Comparison of ENCODE assay signal across 9 cellular contexts in the genomic region with DNA sequence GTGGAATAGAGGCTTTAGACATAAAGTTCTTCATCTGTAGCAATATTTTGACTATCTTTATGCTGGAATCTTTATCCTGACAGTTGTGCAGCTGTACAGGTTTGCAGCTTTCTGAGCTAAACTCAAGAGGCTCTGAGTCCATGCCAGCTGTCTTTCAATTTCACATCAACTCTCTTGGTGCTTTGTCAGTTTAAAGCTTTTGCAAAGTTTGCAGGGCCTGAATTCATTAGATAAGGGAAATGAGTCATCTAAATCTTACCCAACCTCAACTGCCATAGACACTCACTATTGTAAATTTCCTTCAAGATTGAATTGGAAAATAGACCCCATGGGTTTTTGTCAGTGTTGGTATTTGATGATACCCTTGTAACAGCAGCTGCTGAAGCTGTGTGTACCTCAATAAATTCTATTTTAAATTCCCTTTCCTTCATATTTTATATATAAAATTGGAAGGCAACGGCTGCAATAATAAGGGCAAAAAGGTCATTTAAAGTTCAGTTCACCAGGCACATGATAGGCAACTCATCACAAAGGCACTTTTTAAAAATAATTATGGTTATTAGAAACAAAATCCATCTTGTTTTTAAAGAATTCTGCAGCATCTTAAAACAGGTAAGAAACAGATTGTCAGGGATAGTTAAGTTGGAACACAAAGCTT.
DNase-seq lines count a peak whose midpoint lies in the region; ATAC-seq and TF ChIP-seq lines count a peak whose summit lies in the region.
"Had no signal": no experiment of that assay in that cellular context is flagged by ENCODE, and none has a peak within 500 bp of the region (broad histone marks: within the 10 kb centered on the region; RNA-seq: fewer than 3 reads in every experiment).

No MANE protein-coding gene starts in this region.

- H3K9me3 ChIP-seq in ovary = no peaks in the 10 kb centered on the region

- no peak for TF ChIP-seq CTCF in ovary (IDR thresholded peaks at IDR 0.05)

- no peak for TF ChIP-seq POLR2A in ovary (IDR thresholded peaks at IDR 0.05)

- no peak overlapping the region for H3K4me3 ChIP-seq in ovary

- intact Hi-C loops in ovary (cut with DNase I) = no loop called here

- ATAC-seq in GM18498 (IDR thresholded peaks at IDR 0.05; ENCODE audit: unreplicated experiment) (peak; percentile 94), GM21737 (IDR thresholded peaks at IDR 0.05; ENCODE audit: unreplicated experiment) (peak; percentile 95), HG02885 (IDR thresholded peaks at IDR 0.05; ENCODE audit: poor library complexity, unreplicated experiment) (no peak)

- peaks cover 16% of the 10 kb centered on the region for H3K4me1 Mint-ChIP-seq in activated naive CD8-positive, alpha-beta T cell treated with anti-CD3 and anti-CD28 coated beads for 36 hours
- peaks cover 23% of the 10 kb centered on the region for H3K4me1 Mint-ChIP-seq in stimulated activated naive CD8-positive, alpha-beta T cell treated with anti-CD3 and anti-CD28 coated beads, Interleukin-15, Interleukin-2, amounts not matched to agents 100 ng/mL and 50 ng/mL, for 24 hours (ENCODE audit: low read depth)

- no peak overlapping the region for H3K4me3 Mint-ChIP-seq in activated naive CD8-positive, alpha-beta T cell treated with anti-CD3 and anti-CD28 coated beads for 36 hours
- peak overlapping the region; percentile 48 for H3K4me3 Mint-ChIP-seq in stimulated activated naive CD8-positive, alpha-beta T cell treated with anti-CD3 and anti-CD28 coated beads, Interleukin-15, Interleukin-2, amounts not matched to agents 100 ng/mL and 50 ng/mL, for 24 hours
- H3K4me3 Mint-ChIP-seq: naive B cell had no signal

- H3K27ac ChIP-seq in ovary = no peak overlapping the region

- H3K9me3 Mint-ChIP-seq in activated naive CD8-positive, alpha-beta T cell treated with anti-CD3 and anti-CD28 coated beads for 36 hours = peaks cover 2% of the 10 kb centered on the region
- no peaks in the 10 kb centered on the region for H3K9me3 Mint-ChIP-seq in stimulated activated naive CD8-positive, alpha-beta T cell treated with anti-CD3 and anti-CD28 coated beads, Interleukin-15, Interleukin-2, amounts not matched to agents 100 ng/mL and 50 ng/mL, for 24 hours

- no peaks in the 10 kb centered on the region for H3K36me3 ChIP-seq in ovary

- H3K36me3 Mint-ChIP-seq in activated naive CD8-positive, alpha-beta T cell treated with anti-CD3 and anti-CD28 coated beads for 36 hours = no peaks in the 10 kb centered on the region
- H3K36me3 Mint-ChIP-seq in stimulated activated naive CD8-positive, alpha-beta T cell treated with anti-CD3 and anti-CD28 coated beads, Interleukin-15, Interleukin-2, amounts not matched to agents 100 ng/mL and 50 ng/mL, for 24 hours (ENCODE audit: low read depth) = no peaks in the 10 kb centered on the region
- H3K36me3 Mint-ChIP-seq: naive B cell had no signal

- H3K27me3 Mint-ChIP-seq in activated naive CD8-positive, alpha-beta T cell treated with anti-CD3 and anti-CD28 coated beads for 36 hours = peaks cover 3% of the 10 kb centered on the region
- H3K27me3 Mint-ChIP-seq in stimulated activated naive CD8-positive, alpha-beta T cell treated with anti-CD3 and anti-CD28 coated beads, Interleukin-15, Interleukin-2, amounts not matched to agents 100 ng/mL and 50 ng/mL, for 24 hours = no peaks in the 10 kb centered on the region
- H3K27me3 Mint-ChIP-seq: naive B cell had no signal

- DNase-seq in LHCN-M2 (ENCODE audit: low read depth) = peak; percentile 97
- DNase-seq in activated naive CD8-positive, alpha-beta T cell treated with anti-CD3 and anti-CD28 coated beads for 36 hours = peak; percentile 2
- no peak for DNase-seq in mesenteric fat pad (ENCODE audit: low spot score)
- no peak for DNase-seq in ovary
- DNase-seq: naive B cell had no signal

- H3K4me1 ChIP-seq in ovary (ENCODE audit: insufficient read depth) = no peaks in the 10 kb centered on the region

- peak overlapping the region; percentile 80 for H3K27ac Mint-ChIP-seq in activated naive CD8-positive, alpha-beta T cell treated with anti-CD3 and anti-CD28 coated beads for 36 hours
- peak overlapping the region; percentile 57 for H3K27ac Mint-ChIP-seq in stimulated activated naive CD8-positive, alpha-beta T cell treated with anti-CD3 and anti-CD28 coated beads, Interleukin-15, Interleukin-2, amounts not matched to agents 100 ng/mL and 50 ng/mL, for 24 hours
- H3K27ac Mint-ChIP-seq: naive B cell had no signal

- no peaks in the 10 kb centered on the region for H3K27me3 ChIP-seq in ovary

- TF ChIP-seq EP300 in ovary (IDR thresholded peaks at IDR 0.05) = no peak

- 42 to 59% (median 56%) methylated on average over 1 of the region's 1 CpG for WGBS in ovary, 3 donors

Comparison
In these comparisons a context has a peak if more than half of its experiments do, and no peak if none do; other contexts are left out.
1. DNase-seq: peak in LHCN-M2 (single experiment) and activated naive CD8-positive, alpha-beta T cell treated with anti-CD3 and anti-CD28 coated beads for 36 hours (single experiment); none in mesenteric fat pad (single experiment) and ovary (0 of 5).